21 cellular contexts compared by ENCODE assay signal in genomic region chr1:245216356-245217110, GRCh38.
DNase-seq lines count a peak whose midpoint lies in the region; ATAC-seq and TF ChIP-seq lines count a peak whose summit lies in the region.
"Had no signal": no experiment of that assay in that cellular context is flagged by ENCODE, and none has a peak within 500 bp of the region (broad histone marks: within the 10 kb centered on the region; RNA-seq: fewer than 3 reads in every experiment).

No MANE protein-coding gene starts in this region.

- no peak overlapping the region for H3K27ac ChIP-seq in endodermal cell (ENCODE audit: low read depth, low read length)
- H3K27ac ChIP-seq in Karpas-422 (ENCODE audit: low read length) = no peak overlapping the region
- H3K27ac ChIP-seq: heart right ventricle, right atrium auricular region, transverse colon had no signal

- no peaks in the 10 kb centered on the region for H3K9me2 ChIP-seq in Karpas-422 (replicated peaks; ENCODE audit: insufficient read depth, low read length)

- H3K4me3 Mint-ChIP-seq in endodermal cell (no peak overlapping the region), nephron (no peak overlapping the region)
- H3K4me3 Mint-ChIP-seq: activated CD4-positive, alpha-beta T cell treated with anti-CD3 and anti-CD28 coated beads for 36 hours; activated naive CD8-positive, alpha-beta T cell treated with anti-CD3 and anti-CD28 coated beads for 36 hours; CD4-positive, alpha-beta T cell; memory B cell had no signal

- H4K20me1 ChIP-seq in Karpas-422 (ENCODE audit: insufficient read depth, low read depth, low read length) = no peaks in the 10 kb centered on the region

- H3K9me3 Mint-ChIP-seq in endodermal cell = no peaks in the 10 kb centered on the region
- no peaks in the 10 kb centered on the region for H3K9me3 Mint-ChIP-seq in nephron
- H3K9me3 Mint-ChIP-seq: activated naive CD8-positive, alpha-beta T cell treated with anti-CD3 and anti-CD28 coated beads for 36 hours; CD4-positive, alpha-beta T cell; memory B cell had no signal

- H3K27ac Mint-ChIP-seq in endodermal cell (no peak overlapping the region), nephron (peak overlapping the region; percentile 56 to 76 (median 69))
- H3K27ac Mint-ChIP-seq: activated CD4-positive, alpha-beta T cell treated with anti-CD3 and anti-CD28 coated beads for 36 hours; activated naive CD8-positive, alpha-beta T cell treated with anti-CD3 and anti-CD28 coated beads for 36 hours; CD4-positive, alpha-beta T cell; memory B cell had no signal

- TF ChIP-seq CTCF in endodermal cell (conservative IDR thresholded peaks at IDR 0.05) (no peak), nephron (IDR thresholded peaks at IDR 0.05; ENCODE audit: unreplicated experiment in 3 of 3) (no peak)

- H3K36me3 Mint-ChIP-seq in endodermal cell (ENCODE audit: low read depth) = peaks cover 15% of the 10 kb centered on the region
- peaks cover 10% of the 10 kb centered on the region for H3K36me3 Mint-ChIP-seq in nephron (ENCODE audit: low read depth)
- H3K36me3 Mint-ChIP-seq: activated naive CD8-positive, alpha-beta T cell treated with anti-CD3 and anti-CD28 coated beads for 36 hours; memory B cell had no signal

- WGBS in endodermal cell (ENCODE audit: insufficient coverage in 1 of 2, insufficient read length in 1 of 2), 2 experiments = 71 to 73% methylated on average over 4 to 11 of the region's 11 CpGs

- H3K4me1 Mint-ChIP-seq in endodermal cell (peaks cover 44% of the 10 kb centered on the region), nephron (peaks cover 27% of the 10 kb centered on the region)
- H3K4me1 Mint-ChIP-seq: activated CD4-positive, alpha-beta T cell treated with anti-CD3 and anti-CD28 coated beads for 36 hours; activated naive CD8-positive, alpha-beta T cell treated with anti-CD3 and anti-CD28 coated beads for 36 hours; memory B cell had no signal

- H3K36me3 ChIP-seq in endodermal cell (ENCODE audit: control insufficient read depth, insufficient read depth, low read length) (peaks cover 4% of the 10 kb centered on the region), Karpas-422 (ENCODE audit: insufficient read depth, low read length) (no peaks in the 10 kb centered on the region)
- H3K36me3 ChIP-seq: heart right ventricle, right atrium auricular region, transverse colon had no signal

- H2AFZ ChIP-seq in Karpas-422 (ENCODE audit: low read length) = no peak overlapping the region

- peaks cover 3% of the 10 kb centered on the region for H3K27me3 Mint-ChIP-seq in endodermal cell (ENCODE audit: insufficient read depth)
- H3K27me3 Mint-ChIP-seq in nephron (ENCODE audit: low read depth) = peaks cover 4% of the 10 kb centered on the region
- H3K27me3 Mint-ChIP-seq: activated CD4-positive, alpha-beta T cell treated with anti-CD3 and anti-CD28 coated beads for 36 hours had no signal

- H3K27me3 ChIP-seq in endodermal cell (ENCODE audit: control insufficient read depth, insufficient read depth, low read length, poor library complexity, severe bottlenecking) (no peaks in the 10 kb centered on the region), Karpas-422 (ENCODE audit: low read length) (no peaks in the 10 kb centered on the region)
- H3K27me3 ChIP-seq: right atrium auricular region, transverse colon had no signal

- no peaks in the 10 kb centered on the region for H3K79me2 ChIP-seq in Karpas-422 (ENCODE audit: low read length)

- H3K9ac ChIP-seq in endodermal cell (ENCODE audit: extremely low read depth, low read length, poor library complexity, severe bottlenecking) = no peak overlapping the region
- no peak overlapping the region for H3K9ac ChIP-seq in Karpas-422 (ENCODE audit: low read length)

- ATAC-seq in HG02981 (IDR thresholded peaks at IDR 0.05; ENCODE audit: unreplicated experiment) (no peak), Right ventricle myocardium inferior (no peak)
- ATAC-seq: activated CD4-positive, alpha-beta T cell treated with anti-CD3 and anti-CD28 coated beads for 36 hours; heart right ventricle; Panc1 had no signal

- peaks cover 5% of the 10 kb centered on the region for H3K4me1 ChIP-seq in endodermal cell (ENCODE audit: control insufficient read depth, insufficient read depth, low read length)
- no peaks in the 10 kb centered on the region for H3K4me1 ChIP-seq in Karpas-422 (ENCODE audit: low read length)
- H3K4me1 ChIP-seq: heart right ventricle, right atrium auricular region had no signal

- H3K4me3 ChIP-seq in endodermal cell (ENCODE audit: low read length) = no peak overlapping the region
- H3K4me3 ChIP-seq in Karpas-422 (ENCODE audit: low read length) = no peak overlapping the region
- H3K4me3 ChIP-seq: heart right ventricle, right atrium auricular region, transverse colon had no signal

- intact Hi-C loops in Right ventricle myocardium inferior (cut with DNase I) = no loop called here

- DNase-seq in COLO829 (ENCODE audit: low spot score) (peak; percentile 86), NCI-H69 (lab: John Stamatoyannopoulos, UW) (peak; percentile 83), endodermal cell (peak; percentile 69), Right ventricle myocardium inferior (ENCODE audit: missing footprints) (no peak), DMS153 treated with DMSO at 0.1 percent for 48 hours (lab: John Stamatoyannopoulos, UW; ENCODE audit: unreplicated experiment) (no peak), Karpas-422 (no peak)
- DNase-seq: activated CD4-positive, alpha-beta T cell treated with anti-CD3 and anti-CD28 coated beads for 36 hours; activated naive CD8-positive, alpha-beta T cell treated with anti-CD3 and anti-CD28 coated beads for 36 hours; CD4-positive, alpha-beta T cell; DND-41; heart right ventricle; islet precursor cell; NCI-H2029 treated with DMSO at 0.1 percent for 48 hours; NCI-H748 treated with DMSO at 0.1 percent for 48 hours; stimulated activated naive CD4-positive, alpha-beta T cell; transverse colon had no signal

- H3K4me2 ChIP-seq in Karpas-422 (ENCODE audit: low read depth, low read length, poor library complexity, severe bottlenecking) = no peak overlapping the region

- no peaks in the 10 kb centered on the region for H3K9me3 ChIP-seq in endodermal cell (ENCODE audit: control insufficient read depth, low read length)
- H3K9me3 ChIP-seq in Karpas-422 (ENCODE audit: low read length) = no peaks in the 10 kb centered on the region
- H3K9me3 ChIP-seq: heart right ventricle, right atrium auricular region, transverse colon had no signal

Comparison
In these comparisons a context has a peak if more than half of its experiments do, and no peak if none do; other contexts are left out.
1. DNase-seq: peak in COLO829 (single experiment), NCI-H69 (single experiment) and endodermal cell (single experiment); none in Right ventricle myocardium inferior (single experiment), DMS153 treated with DMSO at 0.1 percent for 48 hours (single experiment) and Karpas-422 (single experiment).